ENCODE assay signal across 29 cellular contexts in the genomic region with DNA sequence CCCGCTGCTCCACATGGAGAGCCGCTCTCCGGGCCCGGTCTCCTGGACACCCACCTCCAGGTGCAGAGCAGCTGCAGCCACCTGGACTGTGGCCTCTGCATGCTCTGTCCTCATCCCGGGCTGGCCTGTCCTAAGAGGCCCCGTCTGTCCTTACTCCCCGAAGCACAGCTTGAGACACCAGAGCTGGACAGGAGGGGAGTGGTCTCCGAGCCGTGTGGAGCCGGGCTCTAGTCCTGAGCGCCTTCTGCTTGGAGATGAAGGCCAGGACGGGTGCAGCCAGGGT. TPM values are rescaled to one million over a fixed set of nuclear protein-coding genes. Genes with fewer than 3 reads are reported as not detected.
"Had no signal": no experiment of that assay in that cellular context is flagged by ENCODE, and none has a peak within 500 bp of the region (broad histone marks: within the 10 kb centered on the region; RNA-seq: fewer than 3 reads in every experiment).

No MANE protein-coding gene starts in this region.

- H3K27me3 Mint-ChIP-seq: activated naive CD8-positive, alpha-beta T cell treated with anti-CD3 and anti-CD28 coated beads for 36 hours had no signal

- H3K4me3 Mint-ChIP-seq: activated CD4-positive, alpha-beta memory T cell treated with anti-CD3 and anti-CD28 coated beads, Interleukin-2, amount 10 ng/mL, durations not matched to agents 7 days and 5 days; activated CD4-positive, alpha-beta T cell treated with anti-CD3 and anti-CD28 coated beads, Interleukin-2, amount 10 ng/mL, durations not matched to agents 7 days and 5 days; activated naive CD4-positive, alpha-beta T cell treated with anti-CD3 and anti-CD28 coated beads for 36 hours; activated naive CD4-positive, alpha-beta T cell treated with anti-CD3 and anti-CD28 coated beads, Interleukin-2, amount 50 U/mL, for 24 hours; activated naive CD8-positive, alpha-beta T cell treated with anti-CD3 and anti-CD28 coated beads for 36 hours; activated naive CD8-positive, alpha-beta T cell treated with anti-CD3 and anti-CD28 coated beads, Interleukin-2, amount 50 U/mL, for 24 hours; activated T-helper 1 cell treated with anti-CD3 and anti-CD28 coated beads, Interleukin-12 subunit alpha, Interleukin-12 subunit beta, Interleukin-2, Interleukin-4 antibody, amounts not matched to agents 30 ng/mL and 10 ng/mL and 1 ng/mL, durations not matched to agents 14 hours and 24 hours and 36 hours; effector memory CD8-positive, alpha-beta T cell; WTC11 had no signal

- H3K9me3 Mint-ChIP-seq: activated CD4-positive, alpha-beta memory T cell treated with anti-CD3 and anti-CD28 coated beads, Interleukin-2, amount 10 ng/mL, durations not matched to agents 7 days and 5 days; activated CD4-positive, alpha-beta T cell treated with anti-CD3 and anti-CD28 coated beads, Interleukin-2, amount 10 ng/mL, durations not matched to agents 7 days and 5 days; activated naive CD4-positive, alpha-beta T cell treated with anti-CD3 and anti-CD28 coated beads for 36 hours; activated naive CD4-positive, alpha-beta T cell treated with anti-CD3 and anti-CD28 coated beads, Interleukin-2, amount 50 U/mL, for 24 hours; activated naive CD8-positive, alpha-beta T cell treated with anti-CD3 and anti-CD28 coated beads for 36 hours; activated naive CD8-positive, alpha-beta T cell treated with anti-CD3 and anti-CD28 coated beads, Interleukin-2, amount 50 U/mL, for 24 hours; activated T-helper 1 cell treated with anti-CD3 and anti-CD28 coated beads, Interleukin-12 subunit alpha, Interleukin-12 subunit beta, Interleukin-2, Interleukin-4 antibody, amounts not matched to agents 30 ng/mL and 10 ng/mL and 1 ng/mL, durations not matched to agents 14 hours and 24 hours and 36 hours; activated T-helper 2 cell treated with anti-CD3 and anti-CD28 coated beads, Interferon-gamma antibody, Interleukin-2, Interleukin-4, amounts not matched to agents 10 μg/mL and 5 μg/mL and 100 μg/mL, durations not matched to agents 14 hours and 24 hours and 36 hours; effector memory CD8-positive, alpha-beta T cell; WTC11 had no signal

- ATAC-seq: activated naive CD8-positive, alpha-beta T cell treated with anti-CD3 and anti-CD28 coated beads, Interleukin-2, amount 50 U/mL, for 24 hours; body of pancreas; effector memory CD8-positive, alpha-beta T cell; foreskin keratinocyte; gastrocnemius medialis; WTC11 had no signal

- DNase-seq: activated CD4-positive, alpha-beta memory T cell treated with anti-CD3 and anti-CD28 coated beads, Interleukin-2, amount 10 ng/mL, durations not matched to agents 7 days and 5 days; activated CD4-positive, alpha-beta T cell treated with anti-CD3 and anti-CD28 coated beads for 1 hour; activated CD4-positive, alpha-beta T cell treated with anti-CD3 and anti-CD28 coated beads for 4 hours; activated CD4-positive, alpha-beta T cell treated with anti-CD3 and anti-CD28 coated beads, Interleukin-2, amount 10 ng/mL, durations not matched to agents 7 days and 5 days; activated CD4-positive, alpha-beta T cell treated with anti-CD3 and anti-CD28 coated beads, Interleukin-2, amount 50 U/mL, for 4 hours; activated effector memory CD4-positive, alpha-beta T cell treated with anti-CD3 and anti-CD28 coated beads, Interleukin-2, amount 50 U/mL, for 16 hours; activated naive CD4-positive, alpha-beta T cell treated with anti-CD3 and anti-CD28 coated beads for 36 hours; activated naive CD8-positive, alpha-beta T cell treated with anti-CD3 and anti-CD28 coated beads for 36 hours; activated naive CD8-positive, alpha-beta T cell treated with anti-CD3 and anti-CD28 coated beads, Interleukin-2, amount 50 U/mL, for 24 hours; activated T-cell treated with anti-CD3 and anti-CD28 coated beads, Interleukin-2, amount 50 U/mL, for 48 hours; adrenal gland; amygdala; aorta; body of pancreas; caudate nucleus; cortex of kidney; dermis blood vessel endothelial cell; effector CD4-positive, alpha-beta T cell; effector memory CD8-positive, alpha-beta T cell; erythroblast; foreskin keratinocyte; gastrocnemius medialis; T-helper 2 cell had no signal

- H3K36me3 Mint-ChIP-seq: activated naive CD4-positive, alpha-beta T cell treated with anti-CD3 and anti-CD28 coated beads, Interleukin-2, amount 50 U/mL, for 24 hours; activated naive CD8-positive, alpha-beta T cell treated with anti-CD3 and anti-CD28 coated beads for 36 hours; WTC11 had no signal

- H3K4me1 Mint-ChIP-seq: WTC11 had no signal

- H3K27ac Mint-ChIP-seq: activated CD4-positive, alpha-beta memory T cell treated with anti-CD3 and anti-CD28 coated beads, Interleukin-2, amount 10 ng/mL, durations not matched to agents 7 days and 5 days; activated CD4-positive, alpha-beta T cell treated with anti-CD3 and anti-CD28 coated beads, Interleukin-2, amount 10 ng/mL, durations not matched to agents 7 days and 5 days; activated naive CD4-positive, alpha-beta T cell treated with anti-CD3 and anti-CD28 coated beads for 36 hours; activated naive CD8-positive, alpha-beta T cell treated with anti-CD3 and anti-CD28 coated beads for 36 hours; activated naive CD8-positive, alpha-beta T cell treated with anti-CD3 and anti-CD28 coated beads, Interleukin-2, amount 50 U/mL, for 24 hours; activated T-helper 1 cell treated with anti-CD3 and anti-CD28 coated beads, Interleukin-12 subunit alpha, Interleukin-12 subunit beta, Interleukin-2, Interleukin-4 antibody, amounts not matched to agents 30 ng/mL and 10 ng/mL and 1 ng/mL, durations not matched to agents 14 hours and 24 hours and 36 hours; activated T-helper 2 cell treated with anti-CD3 and anti-CD28 coated beads, Interferon-gamma antibody, Interleukin-2, Interleukin-4, amounts not matched to agents 10 μg/mL and 5 μg/mL and 100 μg/mL, durations not matched to agents 14 hours and 24 hours and 36 hours had no signal

RNA-seq across cellular contexts. Expression of a gene that starts 6.7 kb away (rescaled TPM):
- total RNA-seq: activated CD4-positive, alpha-beta memory T cell treated with anti-CD3 and anti-CD28 coated beads, Interleukin-2, amount 10 ng/mL, durations not matched to agents 7 days and 5 days; activated naive CD4-positive, alpha-beta T cell treated with anti-CD3 and anti-CD28 coated beads for 36 hours; activated naive CD8-positive, alpha-beta T cell treated with anti-CD3 and anti-CD28 coated beads for 36 hours; activated T-helper 1 cell treated with anti-CD3 and anti-CD28 coated beads, Interleukin-12 subunit alpha, Interleukin-12 subunit beta, Interleukin-2, Interleukin-4 antibody, amounts not matched to agents 30 ng/mL and 10 ng/mL and 1 ng/mL, durations not matched to agents 14 hours and 24 hours and 36 hours; activated T-helper 2 cell treated with anti-CD3 and anti-CD28 coated beads, Interferon-gamma antibody, Interleukin-2, Interleukin-4, amounts not matched to agents 10 μg/mL and 5 μg/mL and 100 μg/mL, durations not matched to agents 14 hours and 24 hours and 36 hours; aorta; body of pancreas; chondrocyte; dermis blood vessel endothelial cell; T-helper 1 cell treated with Interleukin-12 subunit alpha and Interleukin-12 subunit beta and Interleukin-4 antibody, amounts not matched to agents 30 ng/mL and 1 ng/mL, for 36 hours had no signal

RNA-seq across cellular contexts. Expression of a gene that starts 59.6 kb away (rescaled TPM):
- total RNA-seq: chondrocyte had no signal
